20 cellular contexts compared by ENCODE assay signal in the genomic region with DNA sequence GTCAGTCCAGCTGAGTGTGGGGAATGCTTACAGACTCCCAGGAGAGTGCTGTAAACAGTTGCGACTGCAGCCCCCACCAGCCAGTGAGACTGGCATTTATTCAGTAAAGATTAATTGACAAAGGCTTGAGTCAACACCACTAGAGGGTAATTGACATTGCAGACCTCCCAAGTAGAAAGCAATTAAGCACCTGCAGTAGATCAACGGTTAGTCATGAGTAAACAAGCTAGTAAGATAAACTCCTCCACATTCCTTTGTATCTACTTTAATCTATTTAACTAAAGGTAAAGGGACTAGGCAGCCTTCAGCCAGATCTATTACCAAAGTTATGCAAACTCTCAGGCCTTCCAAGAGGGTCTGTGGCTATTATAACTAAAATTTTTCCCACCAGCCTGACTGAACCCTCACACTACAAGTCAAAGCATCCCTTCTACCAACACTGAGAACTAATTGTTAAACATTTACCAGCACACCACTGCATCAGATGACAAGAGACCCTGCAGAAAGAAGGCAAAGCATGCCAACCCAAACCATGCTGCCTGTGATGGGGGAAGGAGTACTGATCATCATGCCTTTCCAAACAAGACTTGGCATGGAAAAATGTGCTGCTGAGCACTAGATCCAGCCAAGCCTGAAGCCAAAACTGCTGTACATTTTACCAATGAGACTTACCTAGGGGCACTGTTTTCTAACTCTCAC. TPM values are rescaled to one million over a fixed set of nuclear protein-coding genes. Genes with fewer than 3 reads are reported as not detected.
"Had no signal": no experiment of that assay in that cellular context is flagged by ENCODE, and none has a peak within 500 bp of the region (broad histone marks: within the 10 kb centered on the region; RNA-seq: fewer than 3 reads in every experiment).

No MANE protein-coding gene starts in this region.

- H3K9me3 Mint-ChIP-seq: central memory CD8-positive, alpha-beta T cell; stimulated activated effector memory CD8-positive, alpha-beta T cell treated with anti-CD3 and anti-CD28 coated beads, Interleukin-12 subunit alpha, Interleukin-12 subunit beta, amount 100 ng/mL, for 72 hours had no signal

- H3K27me3 Mint-ChIP-seq: activated CD4-positive, alpha-beta T cell treated with anti-CD3 and anti-CD28 coated beads, Interleukin-2, amount 10 ng/mL, durations not matched to agents 7 days and 5 days had no signal

- H3K4me3 Mint-ChIP-seq: activated CD4-positive, alpha-beta T cell treated with anti-CD3 and anti-CD28 coated beads, Interleukin-2, amount 10 ng/mL, durations not matched to agents 7 days and 5 days; activated naive CD8-positive, alpha-beta T cell; activated T-cell treated with anti-CD3 and anti-CD28 coated beads, Interleukin-2, amount 50 U/mL, for 72 hours; central memory CD8-positive, alpha-beta T cell; naive thymus-derived CD4-positive, alpha-beta T cell; stimulated activated effector memory CD8-positive, alpha-beta T cell treated with anti-CD3 and anti-CD28 coated beads, Interleukin-12 subunit alpha, Interleukin-12 subunit beta, amount 100 ng/mL, for 72 hours had no signal

- H3K9me3 ChIP-seq: gastrocnemius medialis, mucosa of descending colon, ovary, thoracic aorta, upper lobe of right lung had no signal

- H3K27ac Mint-ChIP-seq: activated CD4-positive, alpha-beta T cell treated with anti-CD3 and anti-CD28 coated beads, Interleukin-2, amount 10 ng/mL, durations not matched to agents 7 days and 5 days; activated naive CD8-positive, alpha-beta T cell; activated T-cell treated with anti-CD3 and anti-CD28 coated beads, Interleukin-2, amount 50 U/mL, for 72 hours; naive thymus-derived CD4-positive, alpha-beta T cell; stimulated activated effector memory CD8-positive, alpha-beta T cell treated with anti-CD3 and anti-CD28 coated beads, Interleukin-12 subunit alpha, Interleukin-12 subunit beta, amount 100 ng/mL, for 72 hours had no signal

- H3K27ac ChIP-seq: brain microvascular endothelial cell, gastrocnemius medialis, heart right ventricle, thoracic aorta, upper lobe of right lung had no signal

- H3K4me3 ChIP-seq: gastrocnemius medialis, heart right ventricle, mucosa of descending colon, ovary, thoracic aorta, upper lobe of right lung had no signal

- H3K36me3 ChIP-seq: brain microvascular endothelial cell, gastrocnemius medialis, heart right ventricle, ovary, thoracic aorta, upper lobe of right lung had no signal

- DNase-seq: activated CD4-positive, alpha-beta T cell treated with anti-CD3 and anti-CD28 coated beads, Interleukin-2, amount 10 ng/mL, durations not matched to agents 7 days and 5 days; activated CD8-positive, alpha-beta memory T cell treated with anti-CD3 and anti-CD28 coated beads, Interleukin-2, amount 50 U/mL, for 48 hours; activated gamma-delta T cell treated with Interleukin-2 at 50 U/mL for 16 hours; activated T-cell treated with anti-CD3 and anti-CD28 coated beads, Interleukin-2, amount 50 U/mL, for 72 hours; brain microvascular endothelial cell; dermis blood vessel endothelial cell; gastrocnemius medialis; heart right ventricle; mucosa of descending colon; naive thymus-derived CD4-positive, alpha-beta T cell; ovary; stimulated activated CD4-positive, alpha-beta T cell treated with anti-CD3 and anti-CD28 coated beads, Interleukin-12 subunit alpha, Interleukin-12 subunit beta, amount 100 ng/mL, for 4 hours; upper lobe of right lung had no signal

- H3K4me1 Mint-ChIP-seq: central memory CD8-positive, alpha-beta T cell; stimulated activated effector memory CD8-positive, alpha-beta T cell treated with anti-CD3 and anti-CD28 coated beads, Interleukin-12 subunit alpha, Interleukin-12 subunit beta, amount 100 ng/mL, for 72 hours had no signal

- ATAC-seq: activated T-cell treated with anti-CD3 and anti-CD28 coated beads, Interleukin-2, amount 50 U/mL, for 72 hours; gastrocnemius medialis; heart right ventricle; left lobe of liver; mucosa of descending colon; naive thymus-derived CD4-positive, alpha-beta T cell; stimulated activated effector memory CD8-positive, alpha-beta T cell treated with anti-CD3 and anti-CD28 coated beads, Interleukin-12 subunit alpha, Interleukin-12 subunit beta, amount 100 ng/mL, for 72 hours; upper lobe of right lung had no signal

- H3K27me3 ChIP-seq: brain microvascular endothelial cell, gastrocnemius medialis, heart right ventricle, ovary, upper lobe of right lung had no signal

- H3K36me3 Mint-ChIP-seq: stimulated activated effector memory CD8-positive, alpha-beta T cell treated with anti-CD3 and anti-CD28 coated beads, Interleukin-12 subunit alpha, Interleukin-12 subunit beta, amount 100 ng/mL, for 72 hours had no signal

RNA-seq across cellular contexts. Expression of a gene that starts 30.5 kb away (rescaled TPM):
- total RNA-seq: activated CD4-positive, alpha-beta T cell treated with anti-CD3 and anti-CD28 coated beads, Interleukin-2, amount 10 ng/mL, durations not matched to agents 7 days and 5 days; epithelial cell of proximal tubule; T-helper 2 cell treated with Interferon-gamma antibody and Interleukin-4, amounts not matched to agents 100 ng/mL and 5 ng/mL, for 36 hours had no signal
